In the genomic region with DNA sequence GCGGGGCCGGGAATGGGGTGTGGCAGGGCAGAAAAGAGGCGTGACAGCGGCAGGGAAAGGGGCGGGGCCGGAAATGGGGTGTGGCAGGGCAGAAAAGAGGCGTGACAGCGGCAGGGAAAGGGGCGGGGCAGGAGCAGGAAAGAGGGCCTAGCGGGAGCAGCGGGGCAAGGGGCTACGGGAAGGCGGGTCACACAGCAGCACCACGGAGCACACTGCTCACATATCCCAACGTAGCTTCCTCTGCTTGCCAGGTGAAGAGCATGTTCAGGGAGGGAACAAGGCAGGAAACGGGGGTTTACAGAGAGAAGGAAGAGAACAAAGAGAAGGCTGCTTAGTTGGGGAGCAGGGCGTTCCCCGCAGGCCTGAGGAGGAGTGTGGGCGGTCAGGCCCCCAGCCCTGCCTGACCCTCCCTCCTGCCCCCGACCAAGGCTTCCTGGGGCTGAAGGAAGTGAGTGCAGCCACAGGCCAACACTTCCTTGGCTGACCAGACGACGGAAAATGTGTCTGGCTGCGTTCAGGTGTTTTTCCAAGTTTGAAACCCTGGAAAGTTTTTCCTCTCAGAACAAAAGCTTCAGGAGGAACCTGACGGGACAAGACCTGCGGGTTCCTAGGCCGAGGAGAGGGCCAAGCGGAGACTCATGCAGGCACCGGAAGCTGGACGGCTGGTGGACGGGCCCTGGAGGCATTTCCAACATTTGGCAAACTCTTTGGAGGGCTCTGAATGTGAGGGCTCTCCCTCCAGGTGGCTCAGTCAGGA, we compare ENCODE assay signal across 8 cellular contexts. TPM values are rescaled to one million over a fixed set of nuclear protein-coding genes. Genes with fewer than 3 reads are reported as not detected.
A peak's percentile ranks its signal among the peaks of the same experiment; 100 is the strongest.
DNase-seq lines count a peak whose midpoint lies in the region; ATAC-seq and TF ChIP-seq lines count a peak whose summit lies in the region.

No MANE protein-coding gene starts in this region.

- no peaks in the 10 kb centered on the region for H3K27me3 ChIP-seq in duodenal mucosa (ENCODE audit: control insufficient read depth in 1 of 2, insufficient read depth in 2 of 2, low read length in 2 of 2)

- H3K9me3 ChIP-seq in SK-N-MC (ENCODE audit: low read depth, low read length) (no peaks in the 10 kb centered on the region), duodenal mucosa (ENCODE audit: control insufficient read depth in 1 of 2, low read length in 2 of 2) (no peaks in the 10 kb centered on the region)

- peak overlapping the region; percentile 44 for H3K4me3 Mint-ChIP-seq in neural crest cell

- no peak for TF ChIP-seq CTCF in neural crest cell (conservative IDR thresholded peaks at IDR 0.05)

- H3K9ac ChIP-seq in SK-N-MC (ENCODE audit: insufficient read length) (no peak overlapping the region), duodenal mucosa (ENCODE audit: low read depth in 1 of 2, low read length in 2 of 2) (no peak overlapping the region)

- no peaks in the 10 kb centered on the region for H3K9me3 Mint-ChIP-seq in neural crest cell

- ATAC-seq in HG02798 (IDR thresholded peaks at IDR 0.05; ENCODE audit: poor library complexity, unreplicated experiment): no peak
- ATAC-seq in GM18520 (IDR thresholded peaks at IDR 0.05; ENCODE audit: unreplicated experiment): no peak
- no peak for ATAC-seq in HG02610 (IDR thresholded peaks at IDR 0.05; ENCODE audit: unreplicated experiment)

- peaks cover 8% of the 10 kb centered on the region for H3K4me1 Mint-ChIP-seq in neural crest cell

- H3K27ac Mint-ChIP-seq in neural crest cell (ENCODE audit: unreplicated experiment): peak overlapping the region; percentile 88

- H3K4me3 ChIP-seq in SK-N-MC (no peak overlapping the region), duodenal mucosa (ENCODE audit: low read depth in 1 of 2, low read length in 2 of 2) (no peak overlapping the region)

- H3K27ac ChIP-seq in SK-N-MC: peak overlapping the region; percentile 60
- H3K27ac ChIP-seq in duodenal mucosa (ENCODE audit: low read depth, low read length): peak overlapping the region; percentile 73

- H3K36me3 ChIP-seq in SK-N-MC (ENCODE audit: insufficient read depth, low read length): peaks cover 28% of the 10 kb centered on the region; the same call in 1 of the 2 replicates
- peaks cover 43 to 64% of the 10 kb centered on the region in 2 donors for H3K36me3 ChIP-seq in duodenal mucosa (ENCODE audit: control insufficient read depth in 1 of 2, insufficient read depth in 2 of 2, low read length in 2 of 2)

- H3K4me1 ChIP-seq in duodenal mucosa (ENCODE audit: control insufficient read depth in 1 of 2, insufficient read depth in 2 of 2, low read length in 2 of 2): peaks cover 5 to 19% of the 10 kb centered on the region in 2 donors

- peaks cover 8% of the 10 kb centered on the region for H3K36me3 Mint-ChIP-seq in neural crest cell (ENCODE audit: low read depth)

- DNase-seq in NCI-H2029 (lab: John Stamatoyannopoulos, UW): peak; percentile 14
- no peak for DNase-seq in NCI-H2029 treated with DMSO at 0.1 percent for 48 hours (lab: John Stamatoyannopoulos, UW)
- peak; percentile 16 for DNase-seq in SK-N-MC (ENCODE audit: low read depth, low spot score)
- no peak for DNase-seq in neural crest cell (ENCODE audit: low read depth, low spot score)

- H3K27me3 Mint-ChIP-seq in neural crest cell (ENCODE audit: low read depth): peaks cover 4% of the 10 kb centered on the region

RNA-seq across cellular contexts. Expression of a gene that starts 13.8 kb away (rescaled TPM):
- 39.3 and 39.9 TPM in 2 replicates for total RNA-seq in neural crest cell

RNA-seq across cellular contexts. Expression of a gene that starts 27.3 kb away (rescaled TPM):
- 33.0 and 34.0 TPM in 2 replicates for total RNA-seq in neural crest cell

RNA-seq across cellular contexts. Expression of a gene that starts 37.0 kb away (rescaled TPM):
- total RNA-seq in neural crest cell: 6.4 and 8.0 TPM in 2 replicates

RNA-seq across cellular contexts. Expression of a gene that starts 38.5 kb away (rescaled TPM):
- total RNA-seq in neural crest cell: 77.4 and 81.5 TPM in 2 replicates

RNA-seq across cellular contexts. Expression of a gene that starts 47.5 kb away (rescaled TPM):
- 46.9 and 47.3 TPM in 2 replicates for total RNA-seq in neural crest cell

Comparison
In these comparisons a context has a peak if more than half of its experiments do, and no peak if none do; other contexts are left out.
1. DNase-seq: peak in NCI-H2029 (single experiment) and SK-N-MC (single experiment); none in NCI-H2029 treated with DMSO at 0.1 percent for 48 hours (single experiment) and neural crest cell (single experiment).